14 cellular contexts compared by ENCODE assay signal in genomic region chr14:90512332-90512951, GRCh38.
A peak's percentile ranks its signal among the peaks of the same experiment; 100 is the strongest.
DNase-seq lines count a peak whose midpoint lies in the region; TF ChIP-seq lines count a peak whose summit lies in the region.
"Had no signal": no experiment of that assay in that cellular context is flagged by ENCODE, and none has a peak within 500 bp of the region (broad histone marks: within the 10 kb centered on the region; RNA-seq: fewer than 3 reads in every experiment).

No MANE protein-coding gene starts in this region.

- H3K36me3 ChIP-seq in H7 (replicated peaks; ENCODE audit: control insufficient read depth, insufficient read depth, low read length) (no peaks in the 10 kb centered on the region), WERI-Rb-1 (no peaks in the 10 kb centered on the region), iPS-20b (ENCODE audit: insufficient read depth, low read depth, low read length) (no peaks in the 10 kb centered on the region), prostate gland (no peaks in the 10 kb centered on the region)
- H3K36me3 ChIP-seq: HAP-1, ovary had no signal

- peaks cover 17 to 24% (median 23%) of the 10 kb centered on the region in 3 donors for H3K27me3 Mint-ChIP-seq in CD14-positive monocyte (ENCODE audit: low read depth in 3 of 3)

- no peaks in the 10 kb centered on the region for H3K9me3 ChIP-seq in WERI-Rb-1 (ENCODE audit: severe bottlenecking)
- no peaks in the 10 kb centered on the region for H3K9me3 ChIP-seq in iPS-20b (ENCODE audit: insufficient read depth, low read depth, low read length)
- H3K9me3 ChIP-seq in prostate gland = no peaks in the 10 kb centered on the region
- H3K9me3 ChIP-seq: HAP-1, ovary had no signal

- H3K27ac ChIP-seq in WERI-Rb-1 (peak overlapping the region; percentile 83), iPS-20b (ENCODE audit: low read length) (no peak overlapping the region), prostate gland (peak overlapping the region; percentile 84 to 92)
- H3K27ac ChIP-seq: ovary had no signal

- WGBS in prostate gland = 45% methylated on average over 10 of the region's 10 CpGs

- peaks cover 0 to 2% (median 0%) of the 10 kb centered on the region in 7 donors for H3K9me3 Mint-ChIP-seq in CD14-positive monocyte
- H3K9me3 Mint-ChIP-seq: activated T-cell treated with anti-CD3 and anti-CD28 coated beads, Interleukin-2, amount 50 U/mL, for 4 hours had no signal

- no peak for TF ChIP-seq POLR2A in prostate gland (IDR thresholded peaks at IDR 0.05)

- no peaks in the 10 kb centered on the region for H3K36me3 Mint-ChIP-seq in CD14-positive monocyte

- intact Hi-C loops in prostate gland (cut with DNase I) (no loop called here), CD14-positive monocyte (cut with micrococcal nuclease) (no loop called here)

- no peak overlapping the region for H3K4me3 Mint-ChIP-seq in CD14-positive monocyte
- H3K4me3 Mint-ChIP-seq: activated T-cell treated with anti-CD3 and anti-CD28 coated beads, Interleukin-2, amount 50 U/mL, for 4 hours had no signal

- H3K27ac Mint-ChIP-seq in CD14-positive monocyte = no peak overlapping the region

- peaks cover 8% of the 10 kb centered on the region for H3K4me1 Mint-ChIP-seq in CD14-positive monocyte

- no peak for TF ChIP-seq CTCF in WERI-Rb-1 (IDR thresholded peaks at IDR 0.05; ENCODE audit: low read depth, low read length)
- no peak for TF ChIP-seq CTCF in prostate gland (IDR thresholded peaks at IDR 0.05)
- no peak for TF ChIP-seq CTCF in CD14-positive monocyte (IDR thresholded peaks at IDR 0.05)

- H3K27me3 ChIP-seq in H7 (ENCODE audit: control insufficient read depth, insufficient read depth, low read length) (no peaks in the 10 kb centered on the region), WERI-Rb-1 (ENCODE audit: insufficient read depth, low read depth, severe bottlenecking) (no peaks in the 10 kb centered on the region), iPS-20b (ENCODE audit: insufficient read depth, low read length) (no peaks in the 10 kb centered on the region), prostate gland (replicated peaks; ENCODE audit: insufficient read depth) (no peaks in the 10 kb centered on the region)
- H3K27me3 ChIP-seq: ovary had no signal

- peak; percentile 56 for DNase-seq in H7
- DNase-seq in WERI-Rb-1 = no peak
- no peak for DNase-seq in prostate gland (ENCODE audit: low spot score)
- no peak for DNase-seq in stimulated activated CD4-positive, alpha-beta T cell treated with anti-CD3 and anti-CD28 coated beads, Interleukin-2, amount 100 ng/mL, for 48 hours
- no peak for DNase-seq in AML-193 (lab: John Stamatoyannopoulos, UW)
- no peak for DNase-seq in CD14-positive monocyte (ENCODE audit: low spot score)
- no peak for DNase-seq in NCI-H1436 (lab: John Stamatoyannopoulos, UW)
- DNase-seq: activated CD4-positive, CD25-positive, alpha-beta regulatory T cell treated with anti-CD3 and anti-CD28 coated beads, Interleukin-2, amount 50 U/mL, for 72 hours; activated T-cell treated with anti-CD3 and anti-CD28 coated beads, Interleukin-2, amount 50 U/mL, for 4 hours; kidney glomerular epithelial cell; NCI-H1105; ovary had no signal

- peaks cover 20% of the 10 kb centered on the region; the same call in 1 of the 2 replicates for H3K4me1 ChIP-seq in iPS-20b (ENCODE audit: insufficient read depth, low read length)
- peaks cover 41% of the 10 kb centered on the region for H3K4me1 ChIP-seq in prostate gland (replicated peaks)
- H3K4me1 ChIP-seq: HAP-1 had no signal

- H3K9ac ChIP-seq in iPS-20b (ENCODE audit: low read depth, low read length) = peak overlapping the region; percentile 25; the same call in 1 of the 2 replicates

- H3K4me3 ChIP-seq in H7 (ENCODE audit: insufficient read depth, low read depth, low read length) = no peak overlapping the region
- no peak overlapping the region for H3K4me3 ChIP-seq in WERI-Rb-1 (ENCODE audit: low read depth, low read length)
- H3K4me3 ChIP-seq in iPS-20b (ENCODE audit: low read length) = no peak overlapping the region
- no peak overlapping the region for H3K4me3 ChIP-seq in prostate gland
- H3K4me3 ChIP-seq: HAP-1, ovary had no signal
